In genomic region chr19:7883796-7884570, GRCh38 we compare ENCODE assay signal across 23 cellular contexts. TPM values are rescaled to one million over a fixed set of nuclear protein-coding genes. Genes with fewer than 3 reads are reported as not detected.
A peak's percentile ranks its signal among the peaks of the same experiment; 100 is the strongest.
DNase-seq lines count a peak whose midpoint lies in the region; ATAC-seq and TF ChIP-seq lines count a peak whose summit lies in the region.
"Had no signal": no experiment of that assay in that cellular context is flagged by ENCODE, and none has a peak within 500 bp of the region (broad histone marks: within the 10 kb centered on the region; RNA-seq: fewer than 3 reads in every experiment).

No MANE protein-coding gene starts in this region.

- no peak for ATAC-seq in HG03354 (IDR thresholded peaks at IDR 0.05; ENCODE audit: poor library complexity, severe bottlenecking, unreplicated experiment)
- ATAC-seq in GM19455 (IDR thresholded peaks at IDR 0.05; ENCODE audit: unreplicated experiment), result no peak
- ATAC-seq: activated CD4-positive, alpha-beta T cell treated with anti-CD3 and anti-CD28 coated beads for 36 hours; GM23338; stimulated activated memory B cell treated with anti-CD40 and anti-IgM and Interleukin-4, amounts not matched to agents 10 μg/mL and 1 μg/mL and 100 μg/mL, for 72 hours had no signal

- H2AK5ac ChIP-seq in mesenchymal stem cell (ENCODE audit: low read length, severe bottlenecking), result no peak overlapping the region

- dilution Hi-C loops in mammary epithelial cell (cut with HindIII; ENCODE audit: low sequenced_read_pairs), result loop anchor here (5.0 kb wide), 1 partner anchor 83 kb away; no protein-coding TSS in a partner anchor

- H3K79me1 ChIP-seq in mesenchymal stem cell (replicated peaks; ENCODE audit: low read length, poor library complexity, severe bottlenecking), result peaks cover 8% of the 10 kb centered on the region

- no peak overlapping the region for H3K27ac ChIP-seq in mammary epithelial cell (ENCODE audit: insufficient read depth, low read depth, low read length)
- no peak overlapping the region for H3K27ac ChIP-seq in mesenchymal stem cell (ENCODE audit: low read length, poor library complexity, severe bottlenecking)
- no peak overlapping the region for H3K27ac ChIP-seq in smooth muscle cell (ENCODE audit: low read depth)
- H3K27ac ChIP-seq: ascending aorta, HL-60, neutrophil, uterus had no signal

- CTCF ChIA-PET in mammary epithelial cell (lab: Charles Lee; ENCODE audit: low non-redundant PET), result no interaction called here

- peaks cover 3% of the 10 kb centered on the region for H3K4me1 ChIP-seq in mammary epithelial cell (ENCODE audit: insufficient read depth, low read length)
- H3K4me1 ChIP-seq in mesenchymal stem cell (ENCODE audit: control insufficient read depth, insufficient read depth, low read depth, low read length), result peaks cover 13% of the 10 kb centered on the region
- no peaks in the 10 kb centered on the region for H3K4me1 ChIP-seq in smooth muscle cell (ENCODE audit: low read depth)
- H3K4me1 ChIP-seq: ascending aorta, uterus had no signal

- H3K4me3 ChIP-seq in mammary epithelial cell (replicated peaks in 1 of 3; ENCODE audit: insufficient read depth in 1 of 3, low read depth in 2 of 3, low read length in 3 of 3) (no peak overlapping the region), mesenchymal stem cell (ENCODE audit: insufficient read depth in 1 of 2, low read depth in 1 of 2, low read length in 2 of 2) (no peak overlapping the region), smooth muscle cell (no peak overlapping the region)
- H3K4me3 ChIP-seq: ascending aorta, GM23338, uterus had no signal

- no peaks in the 10 kb centered on the region for H3F3A ChIP-seq in smooth muscle cell (ENCODE audit: low read depth)

- in situ Hi-C loops in mammary epithelial cell (cut with MboI; ENCODE audit: low sequenced_read_pairs in 2 of 2), result no loop called here

- H4K91ac ChIP-seq in mesenchymal stem cell (ENCODE audit: low read length), result no peak overlapping the region

- no peak overlapping the region for H3K14ac ChIP-seq in mesenchymal stem cell (ENCODE audit: low read length in 2 of 2)

- H2BK15ac ChIP-seq in mesenchymal stem cell (ENCODE audit: low read depth, poor library complexity, severe bottlenecking), result no peak overlapping the region

- WGBS in mammary epithelial cell (ENCODE audit: low coverage, missing lambda C conversion rate), result 100% methylated on average over 2 of the region's 2 CpGs
- 86% methylated on average over 1 of the region's 2 CpGs for WGBS in mesenchymal stem cell
- WGBS in smooth muscle cell (ENCODE audit: low lambda C conversion rate), result 68% methylated on average over 2 of the region's 2 CpGs

- H3K27me3 ChIP-seq in mammary epithelial cell (ENCODE audit: insufficient read depth, low read length), result no peaks in the 10 kb centered on the region
- peaks cover 5% of the 10 kb centered on the region in 2 experiments for H3K27me3 ChIP-seq in mesenchymal stem cell (ENCODE audit: control insufficient read depth in 1 of 2, insufficient read depth in 1 of 2, low read length in 2 of 2)
- H3K27me3 ChIP-seq in smooth muscle cell (ENCODE audit: low read depth), result no peaks in the 10 kb centered on the region
- H3K27me3 ChIP-seq: uterus had no signal

- no TSS peak for BruUV-seq in mammary epithelial cell (replicated peaks; lab: Mats Ljungman, UMichigan)

- H3K9me3 ChIP-seq in mammary epithelial cell (replicated peaks; ENCODE audit: insufficient read depth, low read length), result no peaks in the 10 kb centered on the region
- H3K9me3 ChIP-seq in mesenchymal stem cell (ENCODE audit: control insufficient read depth, low read length), result no peaks in the 10 kb centered on the region
- no peaks in the 10 kb centered on the region for H3K9me3 ChIP-seq in smooth muscle cell (replicated peaks; ENCODE audit: low read depth)
- H3K9me3 ChIP-seq: ascending aorta, neutrophil, uterus had no signal

- H4K8ac ChIP-seq in mesenchymal stem cell (ENCODE audit: low read length), result no peak overlapping the region

- H3K18ac ChIP-seq in mesenchymal stem cell (ENCODE audit: low read depth in 1 of 2, low read length in 2 of 2), result no peak overlapping the region

- no peak overlapping the region for H3K4ac ChIP-seq in mesenchymal stem cell (ENCODE audit: low read depth in 1 of 2, low read length in 2 of 2)

- no peak overlapping the region for H3K4me2 ChIP-seq in mammary epithelial cell (ENCODE audit: insufficient read depth, low read depth, low read length)
- H3K4me2 ChIP-seq in mesenchymal stem cell (ENCODE audit: low read length, poor library complexity, severe bottlenecking), result no peak overlapping the region
- no peak overlapping the region for H3K4me2 ChIP-seq in smooth muscle cell
- H3K4me2 ChIP-seq: GM23338 had no signal

- H3K36me3 ChIP-seq in mammary epithelial cell (ENCODE audit: insufficient read depth, low read length) (no peaks in the 10 kb centered on the region), mesenchymal stem cell (ENCODE audit: control insufficient read depth in 1 of 2, insufficient read depth in 2 of 2, low read depth in 1 of 2, low read length in 2 of 2) (peaks cover 0 to 4% of the 10 kb centered on the region in 2 experiments), smooth muscle cell (ENCODE audit: low read depth) (no peaks in the 10 kb centered on the region)
- H3K36me3 ChIP-seq: ascending aorta, neutrophil, uterus had no signal

- H2AFZ ChIP-seq in mammary epithelial cell (ENCODE audit: low read depth, low read length), result peak overlapping the region; percentile 44
- H2AFZ ChIP-seq in mesenchymal stem cell (ENCODE audit: low read depth, low read length), result no peak overlapping the region
- no peak overlapping the region for H2AFZ ChIP-seq in smooth muscle cell (ENCODE audit: low read depth)
- H2AFZ ChIP-seq: GM23338 had no signal

- H3K23ac ChIP-seq in mesenchymal stem cell (ENCODE audit: low read length in 2 of 2), result no peak overlapping the region

- H3K79me2 ChIP-seq in mammary epithelial cell (ENCODE audit: insufficient read depth, low read length) (peaks cover 3% of the 10 kb centered on the region), smooth muscle cell (ENCODE audit: low read depth) (no peaks in the 10 kb centered on the region)

- TF ChIP-seq CTCF in mammary epithelial cell (conservative IDR thresholded peaks at IDR 0.05 in 1 of 2, IDR thresholded peaks at IDR 0.05 in 1 of 2; ENCODE audit: extremely low read depth in 1 of 2, insufficient read depth in 1 of 2, low read depth in 1 of 2, low read length in 2 of 2) (no peak), smooth muscle cell (IDR thresholded peaks at IDR 0.05; ENCODE audit: borderline replicate concordance, insufficient read depth, poor library complexity, severe bottlenecking) (no peak)

- no peak overlapping the region for H2BK5ac ChIP-seq in mesenchymal stem cell (ENCODE audit: low read depth, low read length, poor library complexity, severe bottlenecking)

- DNase-seq in GM04503 (ENCODE audit: low read depth), result peak; percentile 33
- peak; percentile 37 for DNase-seq in MV-4-11 (lab: John Stamatoyannopoulos, UW)
- DNase-seq in mammary epithelial cell, result no peak
- DNase-seq in mesenchymal stem cell, result peak; percentile 69
- DNase-seq in smooth muscle cell (lab: John Stamatoyannopoulos, UW; ENCODE audit: unreplicated experiment), result no peak
- DNase-seq: activated CD4-positive, alpha-beta T cell treated with anti-CD3 and anti-CD28 coated beads for 36 hours; cerebellar nuclear complex; DND-41; NCI-H1930; NCI-H345; NCI-H82; SIG-M5; small intestine; T-helper 1 cell; uterus had no signal

- no peak overlapping the region for H2BK120ac ChIP-seq in mesenchymal stem cell (ENCODE audit: low read depth, low read length)

- H3K9ac ChIP-seq in mammary epithelial cell (ENCODE audit: insufficient read depth, low read length), result no peak overlapping the region
- H3K9ac ChIP-seq in mesenchymal stem cell (ENCODE audit: low read length), result no peak overlapping the region
- H3K9ac ChIP-seq in smooth muscle cell (ENCODE audit: low read depth), result no peak overlapping the region

- intact Hi-C loops in mammary epithelial cell (cut with micrococcal nuclease), result no loop called here

- H4K20me1 ChIP-seq in mammary epithelial cell (ENCODE audit: insufficient read depth, low read length) (no peaks in the 10 kb centered on the region), smooth muscle cell (ENCODE audit: low read depth) (no peaks in the 10 kb centered on the region)

- H2BK12ac ChIP-seq in mesenchymal stem cell (ENCODE audit: low read length in 2 of 2), result no peak overlapping the region

RNA-seq across cellular contexts. Expression of gene LRRC8E, which starts 4.3 kb away (rescaled TPM):
- 10 to 100 TPM in 1 of 2 donors, 1 to 10 TPM in 1; 8.5 to 14.2 TPM for total RNA-seq in mammary epithelial cell
- 6.5 TPM for polyA plus RNA-seq in mammary epithelial cell
- 11.8 TPM for polyA minus RNA-seq in mammary epithelial cell
- polyA plus RNA-seq in mesenchymal stem cell (2013, experiment 1 of 2), result 3.7 TPM
- polyA plus RNA-seq in mesenchymal stem cell (2013, experiment 2 of 2), result 4.0 TPM
- total RNA-seq in smooth muscle cell, result 7.6 and 7.8 TPM in 2 replicates
- 6.3 and 7.4 TPM in 2 replicates for polyA plus RNA-seq in smooth muscle cell
- total RNA-seq: activated CD4-positive, alpha-beta T cell treated with anti-CD3 and anti-CD28 coated beads for 36 hours; activated T-helper 1 cell treated with anti-CD3 and anti-CD28 coated beads, Interleukin-12 subunit alpha, Interleukin-12 subunit beta, Interleukin-2, Interleukin-4 antibody, amounts not matched to agents 30 ng/mL and 10 ng/mL and 1 ng/mL, durations not matched to agents 14 hours and 24 hours and 36 hours; ascending aorta had no signal

RNA-seq across cellular contexts. Expression of gene PRR36, which starts 9.8 kb away (rescaled TPM):
- total RNA-seq in mammary epithelial cell (under 1 TPM; under 0.01 to 0.12 TPM), smooth muscle cell (0.13 TPM in 1 of 2 replicates, not detected in the other)
- polyA plus RNA-seq in mammary epithelial cell (0.01 TPM), smooth muscle cell (0.57 and 2.5 TPM in 2 replicates)
- polyA minus RNA-seq in mammary epithelial cell, result not detected
- polyA plus RNA-seq in mesenchymal stem cell (2013, experiment 1 of 2), result 0.32 TPM
- polyA plus RNA-seq in mesenchymal stem cell (2013, experiment 2 of 2), result 0.25 TPM
- total RNA-seq: ascending aorta had no signal

RNA-seq across cellular contexts. Expression of gene MAP2K7, which starts 19.7 kb away (rescaled TPM):
- total RNA-seq in mammary epithelial cell, result 10 to 100 TPM; 11.3 to 33.3 TPM
- polyA plus RNA-seq in mammary epithelial cell, result 10.7 TPM
- 4.9 TPM for polyA minus RNA-seq in mammary epithelial cell
- polyA plus RNA-seq in mesenchymal stem cell (2013, experiment 1 of 2), result 19.1 TPM
- 18.7 TPM for polyA plus RNA-seq in mesenchymal stem cell (2013, experiment 2 of 2)
- 6.7 and 8.2 TPM in 2 replicates for total RNA-seq in smooth muscle cell
- 9.2 and 13.1 TPM in 2 replicates for polyA plus RNA-seq in smooth muscle cell

RNA-seq across cellular contexts. Expression of gene TGFBR3L, which starts 30.6 kb away (rescaled TPM):
- 1 to 10 TPM; 1.2 to 1.4 TPM for total RNA-seq in mammary epithelial cell
- 0.23 TPM for polyA plus RNA-seq in mammary epithelial cell
- not detected for polyA minus RNA-seq in mammary epithelial cell
- 3.1 TPM for polyA plus RNA-seq in mesenchymal stem cell (2013, experiment 1 of 2)
- polyA plus RNA-seq in mesenchymal stem cell (2013, experiment 2 of 2), result 2.7 TPM
- total RNA-seq in smooth muscle cell, result 18.7 and 20.7 TPM in 2 replicates
- 44.0 and 46.6 TPM in 2 replicates for polyA plus RNA-seq in smooth muscle cell

RNA-seq across cellular contexts. Expression of gene SNAPC2, which starts 36.2 kb away (rescaled TPM):
- total RNA-seq in mammary epithelial cell (10 to 100 TPM; 11.2 to 27.2 TPM), smooth muscle cell (9.5 and 18.2 TPM in 2 replicates)
- polyA plus RNA-seq in mammary epithelial cell (11.5 TPM), smooth muscle cell (35.0 and 35.3 TPM in 2 replicates)
- 1.6 TPM for polyA minus RNA-seq in mammary epithelial cell
- 25.1 TPM for polyA plus RNA-seq in mesenchymal stem cell (2013, experiment 1 of 2)
- 25.1 TPM for polyA plus RNA-seq in mesenchymal stem cell (2013, experiment 2 of 2)

Comparison
In these comparisons a context has a peak if more than half of its experiments do, and no peak if none do; other contexts are left out.
1. DNase-seq: peak in GM04503 (single experiment), MV-4-11 (single experiment) and mesenchymal stem cell (single experiment); none in mammary epithelial cell (single experiment) and smooth muscle cell (single experiment).